In genomic region chr9:126151031-126151670, GRCh38 we compare ENCODE assay signal across 9 cellular contexts.
DNase-seq lines count a peak whose midpoint lies in the region; ATAC-seq and TF ChIP-seq lines count a peak whose summit lies in the region.
"Had no signal": no experiment of that assay in that cellular context is flagged by ENCODE, and none has a peak within 500 bp of the region (broad histone marks: within the 10 kb centered on the region; RNA-seq: fewer than 3 reads in every experiment).

No MANE protein-coding gene starts in this region.

- peak; percentile 92 for DNase-seq in NCI-H2196 (lab: John Stamatoyannopoulos, UW; ENCODE audit: unreplicated experiment)
- DNase-seq in esophagus muscularis mucosa (ENCODE audit: extremely low spot score), result peak; percentile 90
- peak; percentile 33 for DNase-seq in spleen
- no peak for DNase-seq in stimulated activated naive CD4-positive, alpha-beta T cell (lab: John Stamatoyannopoulos, UW)
- no peak for DNase-seq in activated CD4-positive, alpha-beta memory T cell treated with anti-CD3 and anti-CD28 coated beads for 36 hours
- DNase-seq: PC-9 had no signal

- TF ChIP-seq CTCF in HEK293 (tag by site-specific recombination; IDR thresholded peaks at IDR 0.05) (no peak), esophagus muscularis mucosa (IDR thresholded peaks at IDR 0.05) (no peak), spleen (IDR thresholded peaks at IDR 0.05 in 8 of 11, conservative IDR thresholded peaks at IDR 0.05 in 3 of 11) (no peak)

- H3K36me3 Mint-ChIP-seq in activated CD4-positive, alpha-beta memory T cell treated with anti-CD3 and anti-CD28 coated beads for 36 hours, result no peaks in the 10 kb centered on the region

- CTCF ChIA-PET in HEK293 (lab: Yijun Ruan, JAX), result interaction anchor here (0.5 to 0.6 kb wide), 2 partner anchors 11 to 308 kb away, joined by 3 read pairs; no protein-coding TSS in a partner anchor
- CTCF ChIA-PET in activated CD4-positive, alpha-beta memory T cell treated with anti-CD3 and anti-CD28 coated beads for 36 hours (lab: Charles Lee), result no interaction called here

- intact Hi-C loops in esophagus muscularis mucosa (cut with DNase I) (no loop called here), spleen (cut with DNase I; ENCODE audit: low total_unique reads) (no loop called here)
- intact Hi-C loops in activated CD4-positive, alpha-beta memory T cell treated with anti-CD3 and anti-CD28 coated beads for 36 hours (cut with micrococcal nuclease), result no loop called here

- H3K9me3 Mint-ChIP-seq in activated CD4-positive, alpha-beta memory T cell treated with anti-CD3 and anti-CD28 coated beads for 36 hours, result no peaks in the 10 kb centered on the region
- H3K9me3 Mint-ChIP-seq: activated T-helper 1 cell treated with anti-CD3 and anti-CD28 coated beads, Interleukin-12 subunit alpha, Interleukin-12 subunit beta, Interleukin-2, Interleukin-4 antibody, amounts not matched to agents 30 ng/mL and 10 ng/mL and 1 ng/mL, durations not matched to agents 14 hours and 24 hours and 36 hours had no signal

- no peaks in the 10 kb centered on the region for H3K36me3 ChIP-seq in HEK293 (ENCODE audit: control insufficient read depth in 2 of 2, insufficient read depth in 1 of 2, low read length in 2 of 2)
- no peaks in the 10 kb centered on the region for H3K36me3 ChIP-seq in esophagus muscularis mucosa
- H3K36me3 ChIP-seq in spleen, result no peaks in the 10 kb centered on the region

- no peak overlapping the region for H3K27ac Mint-ChIP-seq in activated CD4-positive, alpha-beta memory T cell treated with anti-CD3 and anti-CD28 coated beads for 36 hours
- H3K27ac Mint-ChIP-seq: activated T-helper 1 cell treated with anti-CD3 and anti-CD28 coated beads, Interleukin-12 subunit alpha, Interleukin-12 subunit beta, Interleukin-2, Interleukin-4 antibody, amounts not matched to agents 30 ng/mL and 10 ng/mL and 1 ng/mL, durations not matched to agents 14 hours and 24 hours and 36 hours had no signal

- peaks cover 17% of the 10 kb centered on the region for H3K27me3 Mint-ChIP-seq in activated CD4-positive, alpha-beta memory T cell treated with anti-CD3 and anti-CD28 coated beads for 36 hours

- H3K4me1 Mint-ChIP-seq in activated CD4-positive, alpha-beta memory T cell treated with anti-CD3 and anti-CD28 coated beads for 36 hours (ENCODE audit: low read depth), result peaks cover under 1% of the 10 kb centered on the region

- H3K27ac ChIP-seq in HEK293 (ENCODE audit: extremely low read depth, low read depth, low read length) (peak overlapping the region; percentile 6; the same call in 1 of the 2 replicates), esophagus muscularis mucosa (replicated peaks in 1 of 4) (no peak overlapping the region), spleen (peak overlapping the region in 4 of 8 donors; percentile 37 to 60 (median 41))
- H3K27ac ChIP-seq: PC-9 had no signal

- TF ChIP-seq POLR2A in esophagus muscularis mucosa (IDR thresholded peaks at IDR 0.05; ENCODE audit: low read depth), result no peak
- TF ChIP-seq POLR2A in spleen (IDR thresholded peaks at IDR 0.05), result no peak

- no peak for ATAC-seq in HG02588 (IDR thresholded peaks at IDR 0.05; ENCODE audit: unreplicated experiment)

- POLR2A ChIA-PET in HEK293 (lab: Yijun Ruan, JAX), result interaction anchor here (0.5 kb wide), 1 partner anchor 507 kb away, joined by 5 read pairs; no protein-coding TSS in a partner anchor
- POLR2A ChIA-PET in activated CD4-positive, alpha-beta memory T cell treated with anti-CD3 and anti-CD28 coated beads for 36 hours (lab: Charles Lee), result no interaction called here

- H3K4me3 ChIP-seq in HEK293 (ENCODE audit: low read depth, low read length) (no peak overlapping the region), esophagus muscularis mucosa (no peak overlapping the region), spleen (no peak overlapping the region)
- H3K4me3 ChIP-seq: PC-9 had no signal

- H3K27me3 ChIP-seq in esophagus muscularis mucosa (peaks cover 0 to 4% (median 0%) of the 10 kb centered on the region in 4 donors), spleen (replicated peaks in 1 of 7) (peaks cover 0 to 32% (median 0%) of the 10 kb centered on the region in 7 donors)

- H3K9me3 ChIP-seq in HEK293 (ENCODE audit: control insufficient read depth, insufficient read depth, low read depth, low read length), result no peaks in the 10 kb centered on the region
- H3K9me3 ChIP-seq in esophagus muscularis mucosa, result no peaks in the 10 kb centered on the region
- H3K9me3 ChIP-seq in spleen, result no peaks in the 10 kb centered on the region

- H3K4me3 Mint-ChIP-seq in activated CD4-positive, alpha-beta memory T cell treated with anti-CD3 and anti-CD28 coated beads for 36 hours, result no peak overlapping the region
- H3K4me3 Mint-ChIP-seq: activated T-helper 1 cell treated with anti-CD3 and anti-CD28 coated beads, Interleukin-12 subunit alpha, Interleukin-12 subunit beta, Interleukin-2, Interleukin-4 antibody, amounts not matched to agents 30 ng/mL and 10 ng/mL and 1 ng/mL, durations not matched to agents 14 hours and 24 hours and 36 hours had no signal

- TF ChIP-seq EP300 in esophagus muscularis mucosa (IDR thresholded peaks at IDR 0.05), result no peak

- H3K4me1 ChIP-seq in HEK293 (ENCODE audit: control insufficient read depth, insufficient read depth, low read length), result peaks cover 5% of the 10 kb centered on the region; the same call in 1 of the 2 replicates
- H3K4me1 ChIP-seq in esophagus muscularis mucosa, result peaks cover 0 to 16% (median 13%) of the 10 kb centered on the region in 4 donors
- H3K4me1 ChIP-seq in spleen, result peaks cover 0 to 16% (median 0%) of the 10 kb centered on the region in 6 donors

- 51% methylated on average over 13 of the region's 14 CpGs for WGBS in esophagus muscularis mucosa
- 59 to 80% (median 73%) methylated on average over 14 of the region's 14 CpGs for WGBS in spleen, 5 donors

TF ChIP-seq in HEK293, 187 proteins besides CTCF, POLR2A, EP300 and RAD21 (continues in another document):
- TF ChIP-seq OVOL3 (tag by site-specific recombination; IDR thresholded peaks at IDR 0.05) (no peak), ZNF302 (tag by site-specific recombination; IDR thresholded peaks at IDR 0.05; ENCODE audit: low read depth) (no peak), ZNF639 (tag by site-specific recombination; IDR thresholded peaks at IDR 0.05) (no peak), ZNF433 (tag by site-specific recombination; IDR thresholded peaks at IDR 0.05; ENCODE audit: low read depth) (no peak), ZNF548 (tag by site-specific recombination; IDR thresholded peaks at IDR 0.05) (no peak), ZNF544 (tag by site-specific recombination; IDR thresholded peaks at IDR 0.05) (no peak), ZNF623 (tag by site-specific recombination; IDR thresholded peaks at IDR 0.05) (no peak), ZNF394 (tag by site-specific recombination; IDR thresholded peaks at IDR 0.05; ENCODE audit: borderline replicate concordance) (no peak), ZNF211 (tag by site-specific recombination; IDR thresholded peaks at IDR 0.05; ENCODE audit: low read depth) (no peak), ZNF426 (tag by site-specific recombination; IDR thresholded peaks at IDR 0.05) (no peak), KLF8 (tag by site-specific recombination; IDR thresholded peaks at IDR 0.05) (no peak)
- TF ChIP-seq, protein P1, sequence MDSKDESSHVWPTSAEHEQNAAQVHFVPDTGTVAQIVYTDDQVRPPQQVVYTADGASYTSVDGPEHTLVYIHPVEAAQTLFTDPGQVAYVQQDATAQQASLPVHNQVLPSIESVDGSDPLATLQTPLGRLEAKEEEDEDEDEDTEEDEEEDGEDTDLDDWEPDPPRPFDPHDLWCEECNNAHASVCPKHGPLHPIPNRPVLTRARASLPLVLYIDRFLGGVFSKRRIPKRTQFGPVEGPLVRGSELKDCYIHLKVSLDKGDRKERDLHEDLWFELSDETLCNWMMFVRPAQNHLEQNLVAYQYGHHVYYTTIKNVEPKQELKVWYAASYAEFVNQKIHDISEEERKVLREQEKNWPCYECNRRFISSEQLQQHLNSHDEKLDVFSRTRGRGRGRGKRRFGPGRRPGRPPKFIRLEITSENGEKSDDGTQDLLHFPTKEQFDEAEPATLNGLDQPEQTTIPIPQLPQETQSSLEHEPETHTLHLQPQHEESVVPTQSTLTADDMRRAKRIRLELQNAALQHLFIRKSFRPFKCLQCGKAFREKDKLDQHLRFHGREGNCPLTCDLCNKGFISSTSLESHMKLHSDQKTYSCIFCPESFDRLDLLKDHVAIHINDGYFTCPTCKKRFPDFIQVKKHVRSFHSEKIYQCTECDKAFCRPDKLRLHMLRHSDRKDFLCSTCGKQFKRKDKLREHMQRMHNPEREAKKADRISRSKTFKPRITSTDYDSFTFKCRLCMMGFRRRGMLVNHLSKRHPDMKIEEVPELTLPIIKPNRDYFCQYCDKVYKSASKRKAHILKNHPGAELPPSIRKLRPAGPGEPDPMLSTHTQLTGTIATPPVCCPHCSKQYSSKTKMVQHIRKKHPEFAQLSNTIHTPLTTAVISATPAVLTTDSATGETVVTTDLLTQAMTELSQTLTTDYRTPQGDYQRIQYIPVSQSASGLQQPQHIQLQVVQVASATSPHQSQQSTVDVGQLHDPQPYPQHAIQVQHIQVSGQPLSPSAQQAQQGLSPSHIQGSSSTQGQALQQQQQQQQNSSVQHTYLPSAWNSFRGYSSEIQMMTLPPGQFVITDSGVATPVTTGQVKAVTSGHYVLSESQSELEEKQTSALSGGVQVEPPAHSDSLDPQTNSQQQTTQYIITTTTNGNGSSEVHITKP (tag by site-specific recombination; IDR thresholded peaks at IDR 0.05), result peak; percentile 30; the same call in 1 of the 2 replicates

Comparison
In these comparisons a context has a peak if more than half of its experiments do, and no peak if none do; other contexts are left out.
1. DNase-seq: peak in NCI-H2196 (single experiment), esophagus muscularis mucosa (single experiment) and spleen (single experiment); none in stimulated activated naive CD4-positive, alpha-beta T cell (0 of 6) and activated CD4-positive, alpha-beta memory T cell treated with anti-CD3 and anti-CD28 coated beads for 36 hours (single experiment).